ENCODE assay signal across 8 cellular contexts in genomic region chr9:91193658-91194391, GRCh38.
DNase-seq lines count a peak whose midpoint lies in the region; ATAC-seq and TF ChIP-seq lines count a peak whose summit lies in the region.

No MANE protein-coding gene starts in this region.

- H3K27ac Mint-ChIP-seq in activated T-helper 17 cell treated with anti-CD3 and anti-CD28 coated beads, Interleukin-2, amount 50 U/mL, for 72 hours, result peak overlapping the region; percentile 100
- H3K27ac Mint-ChIP-seq in natural killer cell treated with Interleukin-12 subunit alpha and Interleukin-12 subunit beta and Interleukin-15 and Interleukin-18, amount 100 ng/mL, for 72 hours, result peak overlapping the region; percentile 96 to 98

- no peaks in the 10 kb centered on the region for H3K27me3 ChIP-seq in Peyer's patch

- peaks cover 25% of the 10 kb centered on the region for H3K36me3 Mint-ChIP-seq in activated T-helper 17 cell treated with anti-CD3 and anti-CD28 coated beads, Interleukin-2, amount 50 U/mL, for 72 hours (ENCODE audit: low read depth)
- H3K36me3 Mint-ChIP-seq in natural killer cell treated with Interleukin-12 subunit alpha and Interleukin-12 subunit beta and Interleukin-15 and Interleukin-18, amount 100 ng/mL, for 72 hours, result peaks cover under 1% of the 10 kb centered on the region

- no peaks in the 10 kb centered on the region for H3K9me3 ChIP-seq in Peyer's patch

- H3K4me1 Mint-ChIP-seq in activated T-helper 17 cell treated with anti-CD3 and anti-CD28 coated beads, Interleukin-2, amount 50 U/mL, for 72 hours, result peaks cover 27% of the 10 kb centered on the region
- H3K4me1 Mint-ChIP-seq in natural killer cell treated with Interleukin-12 subunit alpha and Interleukin-12 subunit beta and Interleukin-15 and Interleukin-18, amount 100 ng/mL, for 72 hours (ENCODE audit: low read depth in 2 of 2), result peaks cover 59 to 70% of the 10 kb centered on the region in 2 donors

- DNase-seq in AG08396 (ENCODE audit: low spot score) (peak; percentile 84), Peyer's patch (peak; percentile 79 to 94 (median 93)), fibroblast of peridontal ligament (ENCODE audit: extremely low read depth) (peak; percentile 94)
- peak; percentile 95 for DNase-seq in natural killer cell treated with Interleukin-12 subunit alpha and Interleukin-12 subunit beta and Interleukin-15 and Interleukin-18, amount 100 ng/mL, for 72 hours (ENCODE audit: low spot score)
- DNase-seq in stimulated activated naive CD4-positive, alpha-beta T cell (lab: John Stamatoyannopoulos, UW), result peak in 5 of 6 experiments; percentile 37 to 87 (median 73)

- H3K27me3 Mint-ChIP-seq in activated T-helper 17 cell treated with anti-CD3 and anti-CD28 coated beads, Interleukin-2, amount 50 U/mL, for 72 hours, result no peaks in the 10 kb centered on the region
- H3K27me3 Mint-ChIP-seq in natural killer cell treated with Interleukin-12 subunit alpha and Interleukin-12 subunit beta and Interleukin-15 and Interleukin-18, amount 100 ng/mL, for 72 hours, result no peaks in the 10 kb centered on the region

- H3K36me3 ChIP-seq in Peyer's patch, result no peaks in the 10 kb centered on the region

- peaks cover under 1% of the 10 kb centered on the region for H3K9me3 Mint-ChIP-seq in activated T-helper 17 cell treated with anti-CD3 and anti-CD28 coated beads, Interleukin-2, amount 50 U/mL, for 72 hours
- H3K9me3 Mint-ChIP-seq in natural killer cell treated with Interleukin-12 subunit alpha and Interleukin-12 subunit beta and Interleukin-15 and Interleukin-18, amount 100 ng/mL, for 72 hours, result peaks cover 8% of the 10 kb centered on the region

- peak in 1 of 6 experiments; percentile 8 for TF ChIP-seq CTCF in Peyer's patch (IDR thresholded peaks at IDR 0.05)

- H3K27ac ChIP-seq in Peyer's patch, result peak overlapping the region; percentile 94 to 98 (median 98)

- H3K4me1 ChIP-seq in Peyer's patch, result peaks cover 16 to 51% (median 23%) of the 10 kb centered on the region in 4 donors

- H3K4me3 ChIP-seq in Peyer's patch, result peak overlapping the region; percentile 41 to 50 (median 46)

- peak; percentile 56 for ATAC-seq in GM19023 (IDR thresholded peaks at IDR 0.05; ENCODE audit: unreplicated experiment)
- ATAC-seq in HG03432 (IDR thresholded peaks at IDR 0.05; ENCODE audit: unreplicated experiment), result peak; percentile 71
- ATAC-seq in activated T-helper 17 cell treated with anti-CD3 and anti-CD28 coated beads, Interleukin-2, amount 50 U/mL, for 72 hours (replicated peaks), result peak; percentile 74
- peak; percentile 81 to 86 for ATAC-seq in natural killer cell treated with Interleukin-12 subunit alpha and Interleukin-12 subunit beta and Interleukin-15 and Interleukin-18, amount 100 ng/mL, for 72 hours

- peak; percentile 77 to 85 for TF ChIP-seq POLR2A in Peyer's patch (IDR thresholded peaks at IDR 0.05)

- H3K4me3 Mint-ChIP-seq in activated T-helper 17 cell treated with anti-CD3 and anti-CD28 coated beads, Interleukin-2, amount 50 U/mL, for 72 hours, result peak overlapping the region; percentile 87
- peak overlapping the region; percentile 84 for H3K4me3 Mint-ChIP-seq in natural killer cell treated with Interleukin-12 subunit alpha and Interleukin-12 subunit beta and Interleukin-15 and Interleukin-18, amount 100 ng/mL, for 72 hours

Comparison
In these comparisons a context has a peak if more than half of its experiments do, and no peak if none do; other contexts are left out.
1. Peak in every context shown above with its lines: DNase-seq, ATAC-seq, H3K4me3 ChIP-seq and H3K27ac ChIP-seq.